21 cellular contexts compared by ENCODE assay signal in genomic region chr7:100464210-100464660, GRCh38. TPM values are rescaled to one million over a fixed set of nuclear protein-coding genes. Genes with fewer than 3 reads are reported as not detected.
DNase-seq lines count a peak whose midpoint lies in the region; ATAC-seq and TF ChIP-seq lines count a peak whose summit lies in the region.
"Had no signal": no experiment of that assay in that cellular context is flagged by ENCODE, and none has a peak within 500 bp of the region (broad histone marks: within the 10 kb centered on the region; RNA-seq: fewer than 3 reads in every experiment).

Gene SPACDR, minus strand, starts transcription at chr7:100464260. Its CDS starts 235 bp downstream, at chr7:100464025.

- H3K4me2 ChIP-seq in BLaER1: peak within 1 kb of the TSS; percentile 50; the same call in 1 of the 2 replicates

- 82 to 84% methylated on average over 7 of the region's 7 CpGs for WGBS in lower leg skin, 2 donors

- H3K9me3 Mint-ChIP-seq in HFFc6: no peaks in the 10 kb centered on the region
- H3K9me3 Mint-ChIP-seq in brain: no peaks in the 10 kb centered on the region
- no peaks in the 10 kb centered on the region for H3K9me3 Mint-ChIP-seq in nephron
- H3K9me3 Mint-ChIP-seq: activated naive CD8-positive, alpha-beta T cell treated with anti-CD3 and anti-CD28 coated beads for 36 hours; memory B cell had no signal

- ATAC-seq in HG02678 (IDR thresholded peaks at IDR 0.05; ENCODE audit: unreplicated experiment): no peak
- ATAC-seq: K562 had no signal

- H3K36me3 ChIP-seq in BLaER1: peaks cover 88% of the 10 kb centered on the region
- H3K36me3 ChIP-seq in effector memory CD4-positive, alpha-beta T cell (ENCODE audit: control insufficient read depth, insufficient read depth, low read length): peaks cover 43% of the 10 kb centered on the region

- no peak within 1 kb of the TSS for H3K4me3 ChIP-seq in BLaER1
- no peak within 1 kb of the TSS for H3K4me3 ChIP-seq in lower leg skin (ENCODE audit: low read depth, poor library complexity, severe bottlenecking)
- no peak within 1 kb of the TSS for H3K4me3 ChIP-seq in effector memory CD4-positive, alpha-beta T cell (ENCODE audit: insufficient read depth, low read depth, low read length, poor library complexity, severe bottlenecking)
- H3K4me3 ChIP-seq: K562, upper lobe of left lung had no signal

- H3K27ac Mint-ChIP-seq in HFFc6 (peak within 1 kb of the TSS; percentile 57), brain (peak within 1 kb of the TSS in 4 of 5 experiments; percentile 51 to 87 (median 60)), nephron (peak within 1 kb of the TSS in 2 of 3 experiments; percentile 41 to 75)
- H3K27ac Mint-ChIP-seq: activated naive CD8-positive, alpha-beta T cell treated with anti-CD3 and anti-CD28 coated beads for 36 hours; memory B cell had no signal

- H3K27me3 ChIP-seq in BLaER1: no peaks in the 10 kb centered on the region
- H3K27me3 ChIP-seq in effector memory CD4-positive, alpha-beta T cell (replicated peaks; ENCODE audit: control insufficient read depth, insufficient read depth, low read length, poor library complexity, severe bottlenecking): no peaks in the 10 kb centered on the region
- H3K27me3 ChIP-seq: upper lobe of left lung had no signal

- peaks cover 45% of the 10 kb centered on the region for H3K4me1 ChIP-seq in BLaER1
- H3K4me1 ChIP-seq in effector memory CD4-positive, alpha-beta T cell (ENCODE audit: control insufficient read depth, insufficient read depth, low read length, poor library complexity, severe bottlenecking): peaks cover under 1% of the 10 kb centered on the region

- DNase-seq in HFFc6 (peak; percentile 28), lower leg skin (ENCODE audit: low spot score in 2 of 2) (no peak)
- no peak for DNase-seq in activated CD4-positive, alpha-beta T cell treated with anti-CD3 and anti-CD28 coated beads for 4 hours
- no peak for DNase-seq in effector memory CD4-positive, alpha-beta T cell
- DNase-seq: activated CD4-positive, alpha-beta T cell treated with anti-CD3 and anti-CD28 coated beads, Interleukin-2, amount 50 U/mL, for 1 hour; activated naive CD8-positive, alpha-beta T cell treated with anti-CD3 and anti-CD28 coated beads for 36 hours; activated T-cell treated with anti-CD3 and anti-CD28 coated beads, Interleukin-2, amount 50 U/mL, for 1 hour; effector CD4-positive, alpha-beta T cell; hippocampal formation; islet precursor cell; NCI-H1930; NCI-H345; upper lobe of left lung had no signal

- H3K27me3 Mint-ChIP-seq in HFFc6 (ENCODE audit: insufficient read depth): peaks cover 1% of the 10 kb centered on the region; the same call in 1 of the 2 replicates
- H3K27me3 Mint-ChIP-seq in brain: no peaks in the 10 kb centered on the region
- H3K27me3 Mint-ChIP-seq in nephron (ENCODE audit: low read depth): no peaks in the 10 kb centered on the region
- H3K27me3 Mint-ChIP-seq: activated naive CD8-positive, alpha-beta T cell treated with anti-CD3 and anti-CD28 coated beads for 36 hours; memory B cell had no signal

- TF ChIP-seq CTCF in HFFc6 (IDR thresholded peaks at IDR 0.05) (no peak), brain (conservative IDR thresholded peaks at IDR 0.05) (no peak), nephron (IDR thresholded peaks at IDR 0.05; ENCODE audit: unreplicated experiment in 3 of 3) (no peak), lower leg skin (IDR thresholded peaks at IDR 0.05) (no peak)

- intact Hi-C loops in lower leg skin (cut with DNase I; ENCODE audit: low total_unique reads): loop anchor here (10.0 kb wide), 1 partner anchor 391 kb away; the partner anchor contains the start of gene SLC12A9

- H3K27ac ChIP-seq in BLaER1: peak within 1 kb of the TSS; percentile 43; the same call in 1 of the 2 replicates
- no peak within 1 kb of the TSS for H3K27ac ChIP-seq in effector memory CD4-positive, alpha-beta T cell (ENCODE audit: insufficient read depth, low read length, poor library complexity, severe bottlenecking)
- H3K27ac ChIP-seq: HL-60 had no signal

- H3K4me1 Mint-ChIP-seq in HFFc6 (ENCODE audit: low read depth) (peaks cover 24% of the 10 kb centered on the region), brain (peaks cover 39% of the 10 kb centered on the region), nephron (peaks cover 22% of the 10 kb centered on the region)

- H3K4me3 Mint-ChIP-seq in HFFc6: no peak within 1 kb of the TSS
- H3K4me3 Mint-ChIP-seq in brain: peak within 1 kb of the TSS in 1 of 5 experiments; percentile 22
- no peak within 1 kb of the TSS for H3K4me3 Mint-ChIP-seq in nephron
- H3K4me3 Mint-ChIP-seq: activated naive CD8-positive, alpha-beta T cell treated with anti-CD3 and anti-CD28 coated beads for 36 hours; memory B cell had no signal

- H3K9me3 ChIP-seq in BLaER1: no peaks in the 10 kb centered on the region
- H3K9me3 ChIP-seq in effector memory CD4-positive, alpha-beta T cell (ENCODE audit: control insufficient read depth, low read length): no peaks in the 10 kb centered on the region
- H3K9me3 ChIP-seq: upper lobe of left lung had no signal

- peak within 1 kb of the TSS; percentile 45; the same call in 1 of the 2 replicates for H3K9ac ChIP-seq in BLaER1

- H3K36me3 Mint-ChIP-seq in HFFc6 (ENCODE audit: low read depth) (peaks cover 17% of the 10 kb centered on the region; the same call in 1 of the 2 replicates), brain (peaks cover 4% of the 10 kb centered on the region), nephron (ENCODE audit: low read depth) (peaks cover 9% of the 10 kb centered on the region)

- no peak for TF ChIP-seq POLR2A in lower leg skin (IDR thresholded peaks at IDR 0.05)

- H4K20me1 ChIP-seq in BLaER1: peaks cover 44% of the 10 kb centered on the region

RNA-seq across cellular contexts. Expression of gene SPACDR, which starts in this region (rescaled TPM):
- 1 to 10 TPM in 3 of 6 experiments, under 1 TPM in 3; 0.66 to 1.6 (median 1.0) TPM for total RNA-seq in HFFc6 (2021; fragmentation: NEBNext Ultra II Directional; extraction: Animal tissue kit (Norgen Biotek cat#: 25700))
- polyA plus RNA-seq in brain (ENCODE audit: insufficient read depth, low read depth, low replicate concordance): 1.6 TPM
- 1 to 10 TPM in 1 of 4 donors, under 1 TPM in 1, not detected in 2; 0.26 to 1.5 TPM for total RNA-seq in lower leg skin
- polyA plus RNA-seq: neural cell had no signal
